ENCODE assay signal across 25 cellular contexts in genomic region chr10:130396044-130396443, GRCh38.
"Had no signal": no experiment of that assay in that cellular context is flagged by ENCODE, and none has a peak within 500 bp of the region (broad histone marks: within the 10 kb centered on the region; RNA-seq: fewer than 3 reads in every experiment).

No MANE protein-coding gene starts in this region.

- DNase-seq: cortex of kidney; effector memory CD4-positive, alpha-beta T cell; erythroblast; esophagus squamous epithelium; foreskin melanocyte; glutamatergic neuron; heart right ventricle; hippocampal formation; kidney glomerular epithelial cell; left colon; left ventricle myocardium superior; natural killer cell; pancreas; retina; right lobe of liver; small intestine; stimulated activated CD4-positive, alpha-beta T cell treated with anti-CD3 and anti-CD28 coated beads, Interleukin-15, amount 100 ng/mL, for 24 hours; stimulated activated CD4-positive, alpha-beta T cell treated with anti-CD3 and anti-CD28 coated beads, Interleukin-2, amount 100 ng/mL, for 48 hours; stimulated activated naive B cell treated with anti-CD40 and anti-IgM and Interleukin-4, amounts not matched to agents 10 μg/mL and 1 μg/mL and 100 μg/mL, for 72 hours; thyroid gland; trophoblast cell had no signal

- H3K27me3 Mint-ChIP-seq: stimulated activated naive CD8-positive, alpha-beta T cell treated with anti-CD3 and anti-CD28 coated beads, Interleukin-15, Interleukin-2, amounts not matched to agents 100 ng/mL and 50 ng/mL, for 24 hours had no signal

- H3K4me1 ChIP-seq: esophagus squamous epithelium, heart right ventricle, pancreas, right lobe of liver, thyroid gland had no signal

- H3K9me3 ChIP-seq: neutrophil, pancreas, right lobe of liver, thyroid gland had no signal

- H3K4me1 Mint-ChIP-seq: memory B cell; natural killer cell; stimulated activated naive B cell treated with anti-CD40 and anti-IgM and Interleukin-4, amounts not matched to agents 10 μg/mL and 1 μg/mL and 100 μg/mL, for 72 hours had no signal

- H3K27ac Mint-ChIP-seq: memory B cell; natural killer cell; stimulated activated naive B cell treated with anti-CD40 and anti-IgM and Interleukin-4, amounts not matched to agents 10 μg/mL and 1 μg/mL and 100 μg/mL, for 72 hours; stimulated activated naive CD8-positive, alpha-beta T cell treated with anti-CD3 and anti-CD28 coated beads, Interleukin-15, Interleukin-2, amounts not matched to agents 100 ng/mL and 50 ng/mL, for 24 hours had no signal

- H3K36me3 Mint-ChIP-seq: memory B cell, natural killer cell had no signal

- H3K4me3 Mint-ChIP-seq: memory B cell; natural killer cell; stimulated activated naive B cell treated with anti-CD40 and anti-IgM and Interleukin-4, amounts not matched to agents 10 μg/mL and 1 μg/mL and 100 μg/mL, for 72 hours; stimulated activated naive CD8-positive, alpha-beta T cell treated with anti-CD3 and anti-CD28 coated beads, Interleukin-15, Interleukin-2, amounts not matched to agents 100 ng/mL and 50 ng/mL, for 24 hours had no signal

- ATAC-seq: heart right ventricle; left colon; left ventricle myocardium superior; natural killer cell; pancreas; right lobe of liver; stimulated activated naive B cell treated with anti-CD40 and anti-IgM and Interleukin-4, amounts not matched to agents 10 μg/mL and 1 μg/mL and 100 μg/mL, for 72 hours had no signal

- H3K4me3 ChIP-seq: esophagus squamous epithelium, heart right ventricle, lung, pancreas, right lobe of liver, thyroid gland had no signal

- H3K27me3 ChIP-seq: esophagus squamous epithelium, heart right ventricle, neutrophil, pancreas, right lobe of liver, thyroid gland had no signal

- H3K36me3 ChIP-seq: esophagus squamous epithelium, heart right ventricle, neutrophil, pancreas, right lobe of liver, thyroid gland had no signal

- H3K27ac ChIP-seq: esophagus squamous epithelium, heart right ventricle, neutrophil, pancreas, right lobe of liver, thyroid gland had no signal
